ENCODE assay signal across 9 cellular contexts in the genomic region with DNA sequence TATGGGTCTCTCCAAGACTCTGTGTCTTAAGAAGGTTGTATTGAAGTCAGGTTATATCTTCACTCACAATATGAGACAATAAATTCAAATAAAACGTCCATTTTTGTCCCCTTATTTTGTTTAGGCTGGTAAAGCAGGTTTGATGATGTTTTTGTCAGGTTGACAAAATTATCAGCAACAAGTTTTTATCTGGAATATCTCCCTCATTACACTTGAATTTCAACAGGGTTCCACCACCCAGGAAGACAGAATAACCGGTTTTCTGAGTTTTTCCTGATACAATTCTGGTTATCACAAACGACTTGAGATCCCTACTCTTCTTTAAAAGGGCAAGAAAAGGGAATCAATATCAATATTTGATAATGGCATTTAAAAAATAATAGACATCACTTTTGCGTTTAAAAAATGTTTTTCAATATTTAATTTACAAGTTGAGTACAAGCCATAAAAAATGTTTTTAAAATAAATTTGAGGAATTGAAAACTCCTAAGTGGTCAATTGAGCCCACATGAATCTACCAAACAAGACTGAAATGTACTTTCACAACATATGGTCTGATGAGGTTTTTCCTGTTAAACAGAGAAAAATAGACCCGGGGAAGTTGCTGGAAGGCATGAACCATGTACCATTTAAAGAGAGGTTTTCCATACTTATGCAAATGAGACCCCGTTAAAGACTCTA. TPM values are rescaled to one million over a fixed set of nuclear protein-coding genes. Genes with fewer than 3 reads are reported as not detected.
A peak's percentile ranks its signal among the peaks of the same experiment; 100 is the strongest.
DNase-seq lines count a peak whose midpoint lies in the region; ATAC-seq and TF ChIP-seq lines count a peak whose summit lies in the region.
"Had no signal": no experiment of that assay in that cellular context is flagged by ENCODE, and none has a peak within 500 bp of the region (broad histone marks: within the 10 kb centered on the region; RNA-seq: fewer than 3 reads in every experiment).

No MANE protein-coding gene starts in this region.

- peak overlapping the region; percentile 95 for H3K27ac Mint-ChIP-seq in activated B cell treated with CpG ODN at 0.5 μM for 24 hours

- peaks cover 82% of the 10 kb centered on the region for H3K4me1 Mint-ChIP-seq in activated B cell treated with CpG ODN at 0.5 μM for 24 hours

- no peaks in the 10 kb centered on the region for H3K27me3 Mint-ChIP-seq in activated B cell treated with CpG ODN at 0.5 μM for 24 hours

- DNase-seq in SK-N-SH (no peak), activated B cell treated with CpG ODN at 0.5 μM for 24 hours (no peak), inferior parietal cortex (ENCODE audit: extremely low spot score) (peak; percentile 17), substantia nigra (lab: John Stamatoyannopoulos, UW) (peak in 1 of 49 donors; percentile 5), NCI-H1436 (lab: John Stamatoyannopoulos, UW) (no peak)
- DNase-seq in stimulated activated CD4-positive, alpha-beta T cell treated with anti-CD3 and anti-CD28 coated beads, Interleukin-2, amount 100 ng/mL, for 24 hours: no peak

- peaks cover 5% of the 10 kb centered on the region; the same call in 1 of the 2 replicates for H4K20me1 ChIP-seq in SK-N-SH (ENCODE audit: insufficient read depth)

- H3F3A ChIP-seq in SK-N-SH (replicated peaks; ENCODE audit: insufficient read depth): peaks cover 37% of the 10 kb centered on the region

- no peaks in the 10 kb centered on the region for H3K9me2 ChIP-seq in SK-N-SH

- H3K36me3 Mint-ChIP-seq in activated B cell treated with CpG ODN at 0.5 μM for 24 hours (ENCODE audit: low read depth): peaks cover 30% of the 10 kb centered on the region

- CTCF ChIA-PET in SK-N-SH (lab: Yijun Ruan, JAX): interaction anchor here (0.7 to 1.8 kb wide), 4 partner anchors 29 to 135 kb away, joined by 3 to 4 read pairs (median 3); no protein-coding TSS in a partner anchor
- CTCF ChIA-PET in activated B cell treated with CpG ODN at 0.5 μM for 24 hours (lab: Charles Lee): interaction anchor here (1.0 kb wide), 3 partner anchors 18 to 145 kb away, joined by 3 to 5 read pairs (median 3); no protein-coding TSS in a partner anchor

- H3K4me3 Mint-ChIP-seq in activated B cell treated with CpG ODN at 0.5 μM for 24 hours: peak overlapping the region; percentile 83

- no peaks in the 10 kb centered on the region for H3K27me3 ChIP-seq in SK-N-SH (ENCODE audit: insufficient read depth)
- H3K27me3 ChIP-seq: SJCRH30 had no signal

- H3K4me3 ChIP-seq in SK-N-SH (ENCODE audit: low read depth in 2 of 2, low read length in 1 of 2): no peak overlapping the region; a peak in 1 of 4 replicates
- H3K4me3 ChIP-seq: SJCRH30 had no signal

- H3K4me2 ChIP-seq in SK-N-SH: peak overlapping the region; percentile 47

- intact Hi-C loops in activated B cell treated with CpG ODN at 0.5 μM for 24 hours (cut with micrococcal nuclease): loop anchor here (2.0 to 5.0 kb wide), 2 partner anchors 68 to 275 kb away; partner anchors contain the start of genes KCNH4 and STAT3

- no peak for ATAC-seq in SK-N-SH treated with all-trans-retinoic acid at 6 μM for 48 hours
- ATAC-seq in activated B cell treated with CpG ODN at 0.5 μM for 24 hours (ENCODE audit: low read depth): peak; percentile 7
- ATAC-seq in HG02970 (IDR thresholded peaks at IDR 0.05; ENCODE audit: low FRiP score, unreplicated experiment): no peak

- TF ChIP-seq CTCF in SK-N-SH (IDR thresholded peaks at IDR 0.05) (no peak), activated B cell treated with CpG ODN at 0.5 μM for 24 hours (IDR thresholded peaks at IDR 0.05) (no peak)

- 80% methylated on average over 6 of the region's 6 CpGs for WGBS in SK-N-SH (ENCODE audit: low lambda C conversion rate)

- POLR2A ChIA-PET in SK-N-SH (lab: Yijun Ruan, JAX): no interaction called here
- POLR2A ChIA-PET in activated B cell treated with CpG ODN at 0.5 μM for 24 hours (lab: Charles Lee): interaction anchor here (0.6 to 1.8 kb wide), 8 partner anchors 15 to 399 kb away, joined by 3 to 12 read pairs (median 4); partner anchors contain the start of genes NAGLU and STAT3

- peaks cover 6 to 8% of the 10 kb centered on the region in 2 experiments; a peak in 3 of 4 replicates for H3K4me1 ChIP-seq in SK-N-SH (ENCODE audit: control insufficient read depth in 1 of 2, insufficient read depth in 2 of 2, low read depth in 1 of 2, low read length in 1 of 2)

- peak overlapping the region; percentile 6 to 43; a peak in 2 of 4 replicates for H3K27ac ChIP-seq in SK-N-SH (ENCODE audit: low read depth in 2 of 2, low read length in 1 of 2)
- peak overlapping the region; percentile 64 for H3K27ac ChIP-seq in substantia nigra (ENCODE audit: low read depth, low read length, poor library complexity, severe bottlenecking)

- H3K9me3 ChIP-seq in SK-N-SH: no peaks in the 10 kb centered on the region
- H3K9me3 ChIP-seq: SJCRH30 had no signal

- no peak for TF ChIP-seq RAD21 in SK-N-SH (IDR thresholded peaks at IDR 0.05; ENCODE audit: low read length)

- no peak for TF ChIP-seq EP300 in SK-N-SH (IDR thresholded peaks at IDR 0.05; ENCODE audit: borderline replicate concordance in 1 of 2, low read depth in 1 of 2, low read length in 1 of 2)

- peaks cover 0 to 5% of the 10 kb centered on the region in 2 experiments for H3K36me3 ChIP-seq in SK-N-SH (replicated peaks in 1 of 2; ENCODE audit: control insufficient read depth in 1 of 2, insufficient read depth in 2 of 2, low read length in 1 of 2)

- no peaks in the 10 kb centered on the region for H3K9me3 Mint-ChIP-seq in activated B cell treated with CpG ODN at 0.5 μM for 24 hours

- peak overlapping the region; percentile 71; the same call in 1 of the 2 replicates for H2AFZ ChIP-seq in SK-N-SH (ENCODE audit: low read depth)

- H3K9ac ChIP-seq in SK-N-SH: no peak overlapping the region

- peaks cover 25% of the 10 kb centered on the region; the same call in 1 of the 2 replicates for H3K79me2 ChIP-seq in SK-N-SH (ENCODE audit: insufficient read depth)

TF ChIP-seq in SK-N-SH, 30 proteins besides CTCF, POLR2A, EP300 and RAD21:
- no peak for TF ChIP-seq ELF1 (IDR thresholded peaks at IDR 0.05)
- TF ChIP-seq, protein P1, sequence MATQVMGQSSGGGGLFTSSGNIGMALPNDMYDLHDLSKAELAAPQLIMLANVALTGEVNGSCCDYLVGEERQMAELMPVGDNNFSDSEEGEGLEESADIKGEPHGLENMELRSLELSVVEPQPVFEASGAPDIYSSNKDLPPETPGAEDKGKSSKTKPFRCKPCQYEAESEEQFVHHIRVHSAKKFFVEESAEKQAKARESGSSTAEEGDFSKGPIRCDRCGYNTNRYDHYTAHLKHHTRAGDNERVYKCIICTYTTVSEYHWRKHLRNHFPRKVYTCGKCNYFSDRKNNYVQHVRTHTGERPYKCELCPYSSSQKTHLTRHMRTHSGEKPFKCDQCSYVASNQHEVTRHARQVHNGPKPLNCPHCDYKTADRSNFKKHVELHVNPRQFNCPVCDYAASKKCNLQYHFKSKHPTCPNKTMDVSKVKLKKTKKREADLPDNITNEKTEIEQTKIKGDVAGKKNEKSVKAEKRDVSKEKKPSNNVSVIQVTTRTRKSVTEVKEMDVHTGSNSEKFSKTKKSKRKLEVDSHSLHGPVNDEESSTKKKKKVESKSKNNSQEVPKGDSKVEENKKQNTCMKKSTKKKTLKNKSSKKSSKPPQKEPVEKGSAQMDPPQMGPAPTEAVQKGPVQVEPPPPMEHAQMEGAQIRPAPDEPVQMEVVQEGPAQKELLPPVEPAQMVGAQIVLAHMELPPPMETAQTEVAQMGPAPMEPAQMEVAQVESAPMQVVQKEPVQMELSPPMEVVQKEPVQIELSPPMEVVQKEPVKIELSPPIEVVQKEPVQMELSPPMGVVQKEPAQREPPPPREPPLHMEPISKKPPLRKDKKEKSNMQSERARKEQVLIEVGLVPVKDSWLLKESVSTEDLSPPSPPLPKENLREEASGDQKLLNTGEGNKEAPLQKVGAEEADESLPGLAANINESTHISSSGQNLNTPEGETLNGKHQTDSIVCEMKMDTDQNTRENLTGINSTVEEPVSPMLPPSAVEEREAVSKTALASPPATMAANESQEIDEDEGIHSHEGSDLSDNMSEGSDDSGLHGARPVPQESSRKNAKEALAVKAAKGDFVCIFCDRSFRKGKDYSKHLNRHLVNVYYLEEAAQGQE (IDR thresholded peaks at IDR 0.05; ENCODE audit: low read depth, low read length): no peak
TF ChIP-seq in SK-N-SH: peak in this region for 0.

TF ChIP-seq in SK-N-SH treated with all-trans-retinoic acid at 6 μM for 48 hours, 23 proteins besides CTCF, POLR2A, EP300 and RAD21 (continues in another document):
- no peak for TF ChIP-seq TCF4 (CRISPR knock-in tag; IDR thresholded peaks at IDR 0.05; ENCODE audit: borderline replicate concordance)
- no peak for TF ChIP-seq ARNTL (CRISPR knock-in tag; IDR thresholded peaks at IDR 0.05; ENCODE audit: borderline replicate concordance, low read depth)
- TF ChIP-seq GLIS3 (CRISPR knock-in tag; IDR thresholded peaks at IDR 0.05): no peak
- no peak for TF ChIP-seq CSDC2 (CRISPR knock-in tag; IDR thresholded peaks at IDR 0.05)
- no peak for TF ChIP-seq ZNF70 (CRISPR knock-in tag; IDR thresholded peaks at IDR 0.05)
- no peak for TF ChIP-seq POU6F1 (CRISPR knock-in tag; IDR thresholded peaks at IDR 0.05; ENCODE audit: borderline replicate concordance, low read depth)
- TF ChIP-seq ZC3H10 (CRISPR knock-in tag; IDR thresholded peaks at IDR 0.05): no peak
- no peak for TF ChIP-seq ZFP3 (CRISPR knock-in tag; IDR thresholded peaks at IDR 0.05)
- TF ChIP-seq ZNF8 (CRISPR knock-in tag; IDR thresholded peaks at IDR 0.05): no peak
- no peak for TF ChIP-seq BACH2 (CRISPR knock-in tag; IDR thresholded peaks at IDR 0.05; ENCODE audit: borderline replicate concordance)
- no peak for TF ChIP-seq ISL1 (CRISPR knock-in tag; IDR thresholded peaks at IDR 0.05)

RNA-seq across cellular contexts. Expression of gene ATP6V0A1, which starts 1.4 kb away (rescaled TPM):
- polyA plus RNA-seq in SK-N-SH (2012; rRNA removed): 31.7 and 37.1 TPM in 2 replicates
- 19.4 and 24.0 TPM in 2 replicates for polyA plus RNA-seq in SK-N-SH (2012; cell fraction: cytosol; rRNA removed)
- polyA plus RNA-seq in SK-N-SH (2012; cell fraction: nucleus; rRNA removed): 161 and 199 TPM in 2 replicates
- total RNA-seq in activated B cell treated with CpG ODN at 0.5 μM for 24 hours: 71.5 and 75.6 TPM in 2 replicates

RNA-seq across cellular contexts. Expression of gene CAVIN1, which starts 34.2 kb away (rescaled TPM):
- 264 and 290 TPM in 2 replicates for polyA plus RNA-seq in SK-N-SH (2012; rRNA removed)
- polyA plus RNA-seq in SK-N-SH (2012; cell fraction: cytosol; rRNA removed): 172 and 212 TPM in 2 replicates
- 169 and 174 TPM in 2 replicates for polyA plus RNA-seq in SK-N-SH (2012; cell fraction: nucleus; rRNA removed)
- 0.10 and 0.20 TPM in 2 replicates for total RNA-seq in activated B cell treated with CpG ODN at 0.5 μM for 24 hours
